In the genomic region with DNA sequence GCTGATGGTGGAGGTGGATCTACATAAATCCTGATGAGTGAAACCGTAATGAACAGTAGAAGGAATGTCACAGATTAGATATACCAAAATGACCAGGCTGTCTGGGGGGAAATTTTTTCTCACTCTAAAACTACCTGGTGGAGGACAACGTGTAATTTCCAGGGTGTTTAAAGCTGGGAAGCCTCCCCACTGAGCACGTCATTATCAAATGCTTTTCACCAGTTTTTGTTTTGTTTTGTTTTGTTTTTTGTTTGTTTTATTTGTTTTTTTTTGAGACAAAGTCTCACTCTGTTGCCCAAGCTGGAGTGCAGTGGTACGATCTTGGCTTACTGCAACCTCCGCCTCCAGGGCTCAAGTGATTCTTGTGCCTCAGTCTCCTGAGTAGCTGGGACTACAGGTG, we compare ENCODE assay signal across 1 cellular context.
TF ChIP-seq lines count a peak whose summit lies in the region.

No MANE protein-coding gene starts in this region.

TF ChIP-seq in HEK293, 187 proteins besides CTCF, POLR2A, EP300 and RAD21 (continued from another document):
- TF ChIP-seq ZNF18 (tag by site-specific recombination; IDR thresholded peaks at IDR 0.05), result no peak
TF ChIP-seq in HEK293: peak in this region for 2.
